ENCODE assay signal across 15 cellular contexts in genomic region chr7:139808401-139808800, GRCh38.
"Had no signal": no experiment of that assay in that cellular context is flagged by ENCODE, and none has a peak within 500 bp of the region (broad histone marks: within the 10 kb centered on the region; RNA-seq: fewer than 3 reads in every experiment).

No MANE protein-coding gene starts in this region.

- DNase-seq: activated CD4-positive, alpha-beta T cell treated with anti-CD3 and anti-CD28 coated beads for 36 hours; activated CD4-positive, alpha-beta T cell treated with anti-CD3 and anti-CD28 coated beads, Interleukin-2, amount 50 U/mL, for 48 hours; activated naive CD8-positive, alpha-beta T cell treated with anti-CD3 and anti-CD28 coated beads for 36 hours; amniotic stem cell; caudate nucleus; erythroblast; heart right ventricle; kidney glomerular epithelial cell; left ventricle myocardium superior; occipital lobe; stimulated activated naive B cell treated with anti-CD40 and anti-IgM and Interleukin-4, amounts not matched to agents 10 μg/mL and 1 μg/mL and 100 μg/mL, for 72 hours; upper lobe of right lung had no signal

- H3K4me1 ChIP-seq: gastroesophageal sphincter, upper lobe of right lung had no signal

- ATAC-seq: activated CD4-positive, alpha-beta T cell treated with anti-CD3 and anti-CD28 coated beads for 36 hours; gastroesophageal sphincter; left ventricle myocardium superior; stimulated activated naive B cell treated with anti-CD40 and anti-IgM and Interleukin-4, amounts not matched to agents 10 μg/mL and 1 μg/mL and 100 μg/mL, for 72 hours; upper lobe of right lung had no signal

- H3K9me3 ChIP-seq: gastroesophageal sphincter, thoracic aorta, upper lobe of right lung had no signal

- H3K36me3 ChIP-seq: gastroesophageal sphincter, heart right ventricle, thoracic aorta, upper lobe of right lung had no signal

- FAIRE-seq: colon had no signal

- H3K4me3 ChIP-seq: gastroesophageal sphincter, heart right ventricle, thoracic aorta, upper lobe of right lung had no signal

- H3K27me3 ChIP-seq: gastroesophageal sphincter, heart right ventricle, upper lobe of right lung had no signal

- H3K27ac ChIP-seq: gastroesophageal sphincter, heart right ventricle, thoracic aorta, upper lobe of right lung had no signal
